Comparison of ENCODE assay signal across 9 cellular contexts in genomic region chr3:107660316-107660976, GRCh38.
DNase-seq lines count a peak whose midpoint lies in the region; ATAC-seq and TF ChIP-seq lines count a peak whose summit lies in the region.
"Had no signal": no experiment of that assay in that cellular context is flagged by ENCODE, and none has a peak within 500 bp of the region (broad histone marks: within the 10 kb centered on the region; RNA-seq: fewer than 3 reads in every experiment).

No MANE protein-coding gene starts in this region.

- H3K9me3 ChIP-seq in cardiac muscle cell (ENCODE audit: low read depth) = no peaks in the 10 kb centered on the region

- no peak overlapping the region for H3K27ac ChIP-seq in cardiac muscle cell

- H3K4me3 ChIP-seq in cardiac muscle cell = no peak overlapping the region

- no peak overlapping the region for H3K4me3 Mint-ChIP-seq in progenitor cell of endocrine pancreas (ENCODE audit: low read depth)
- H3K4me3 Mint-ChIP-seq: activated naive CD8-positive, alpha-beta T cell had no signal

- H3K4me1 Mint-ChIP-seq in progenitor cell of endocrine pancreas (ENCODE audit: low read depth) = no peaks in the 10 kb centered on the region

- H3K4me1 ChIP-seq in cardiac muscle cell (ENCODE audit: low read depth) = peaks cover 15% of the 10 kb centered on the region

- intact Hi-C loops in Right ventricle myocardium superior (cut with DNase I) = no loop called here

- DNase-seq in cardiac muscle cell (ENCODE audit: low read depth in 1 of 2, low spot score in 1 of 2) (peak; percentile 33 to 76), Right ventricle myocardium superior (no peak), NCI-H82 treated with DMSO at 0.1 percent for 48 hours (lab: John Stamatoyannopoulos, UW; ENCODE audit: unreplicated experiment) (peak; percentile 18), dedifferentiated amniotic fluid mesenchymal stem cell (ENCODE audit: extremely low spot score) (peak; percentile 75), progenitor cell of endocrine pancreas (ENCODE audit: low spot score, unreplicated experiment) (no peak), islet precursor cell (no peak)
- DNase-seq in activated CD8-positive, alpha-beta memory T cell treated with anti-CD3 and anti-CD28 coated beads, Interleukin-2, amount 50 U/mL, for 4 hours = no peak

- no peak for ATAC-seq in Right ventricle myocardium superior (ENCODE audit: poor library complexity)
- ATAC-seq in HG02678 (IDR thresholded peaks at IDR 0.05; ENCODE audit: unreplicated experiment) = no peak

- no peaks in the 10 kb centered on the region for H3K36me3 ChIP-seq in cardiac muscle cell

- no peaks in the 10 kb centered on the region for H3K27me3 Mint-ChIP-seq in progenitor cell of endocrine pancreas
- H3K27me3 Mint-ChIP-seq: activated naive CD8-positive, alpha-beta T cell had no signal

- no peak overlapping the region for H3K27ac Mint-ChIP-seq in progenitor cell of endocrine pancreas
- H3K27ac Mint-ChIP-seq: activated naive CD8-positive, alpha-beta T cell had no signal

- no peaks in the 10 kb centered on the region for H3K27me3 ChIP-seq in cardiac muscle cell

- no peaks in the 10 kb centered on the region for H3K9me3 Mint-ChIP-seq in progenitor cell of endocrine pancreas (ENCODE audit: low read depth)

- TF ChIP-seq CTCF in cardiac muscle cell (IDR thresholded peaks at IDR 0.05; ENCODE audit: low read depth, low read length) (peak; percentile 68), progenitor cell of endocrine pancreas (IDR thresholded peaks at IDR 0.05; ENCODE audit: unreplicated experiment) (peak; percentile 72)

- H3K36me3 Mint-ChIP-seq in progenitor cell of endocrine pancreas (ENCODE audit: insufficient read depth) = peaks cover 2% of the 10 kb centered on the region
- H3K36me3 Mint-ChIP-seq: activated naive CD8-positive, alpha-beta T cell had no signal

Comparison
In these comparisons a context has a peak if more than half of its experiments do, and no peak if none do; other contexts are left out.
1. DNase-seq: peak in cardiac muscle cell (2 of 2), NCI-H82 treated with DMSO at 0.1 percent for 48 hours (single experiment) and dedifferentiated amniotic fluid mesenchymal stem cell (single experiment); none in Right ventricle myocardium superior (single experiment), progenitor cell of endocrine pancreas (single experiment), activated CD8-positive, alpha-beta memory T cell treated with anti-CD3 and anti-CD28 coated beads, Interleukin-2, amount 50 U/mL, for 4 hours (single experiment) and islet precursor cell (single experiment).